1 cellular context compared by ENCODE assay signal in genomic region chr9:129802833-129803678, GRCh38.
TF ChIP-seq lines count a peak whose summit lies in the region.

TOR1B (plus strand) TSS chr9:129803184; CDS start chr9:129803213, 29 bp downstream.

TF ChIP-seq in HCT116, 20 proteins besides CTCF, POLR2A, EP300 and RAD21 (continued from another document):
- TF ChIP-seq EZH2 (IDR thresholded peaks at IDR 0.05) (no peak), ZBTB33 (IDR thresholded peaks at IDR 0.05; ENCODE audit: extremely low read depth, insufficient replicate concordance, low read length) (no peak), MAX (IDR thresholded peaks at IDR 0.05) (peak; percentile 69), FOSL1 (IDR thresholded peaks at IDR 0.05; ENCODE audit: low read depth) (no peak), ZNF274 (IDR thresholded peaks at IDR 0.05; ENCODE audit: low read depth, low read length) (no peak), EZH2phosphoT487 (IDR thresholded peaks at IDR 0.05; ENCODE audit: borderline replicate concordance) (no peak), SP1 (IDR thresholded peaks at IDR 0.05; ENCODE audit: low read depth) (no peak; the same call in 1 of the 2 replicates)
TF ChIP-seq in HCT116: peak in this region for 6.
